ENCODE assay signal across 27 cellular contexts in genomic region chr2:226659416-226659815, GRCh38.
DNase-seq lines count a peak whose midpoint lies in the region; TF ChIP-seq lines count a peak whose summit lies in the region.
"Had no signal": no experiment of that assay in that cellular context is flagged by ENCODE, and none has a peak within 500 bp of the region (broad histone marks: within the 10 kb centered on the region; RNA-seq: fewer than 3 reads in every experiment).

No MANE protein-coding gene starts in this region.

- CTCF ChIA-PET in MCF 10A (lab: Yijun Ruan, JAX) (no interaction called here), OCI-LY7 (lab: Charles Lee; ENCODE audit: unreplicated experiment) (no interaction called here)

- H3K27me3 Mint-ChIP-seq in MCF 10A (ENCODE audit: insufficient read depth, unreplicated experiment) (no peaks in the 10 kb centered on the region), chondrocyte (ENCODE audit: low read depth) (no peaks in the 10 kb centered on the region)
- H3K27me3 Mint-ChIP-seq: IgD-negative memory B cell had no signal

- H4K20me1 ChIP-seq in OCI-LY7 (ENCODE audit: insufficient read depth, low read length): no peaks in the 10 kb centered on the region

- TF ChIP-seq CTCF in breast epithelium (IDR thresholded peaks at IDR 0.05): no peak
- TF ChIP-seq CTCF in MCF 10A (IDR thresholded peaks at IDR 0.05; ENCODE audit: unreplicated experiment): no peak
- no peak for TF ChIP-seq CTCF in chondrocyte (IDR thresholded peaks at IDR 0.05)
- TF ChIP-seq CTCF in tibial artery (IDR thresholded peaks at IDR 0.05): no peak
- no peak for TF ChIP-seq CTCF in OCI-LY7 (conservative IDR thresholded peaks at IDR 0.05; ENCODE audit: low read length)

- H2AFZ ChIP-seq in mesenchymal stem cell (ENCODE audit: low read depth, low read length) (no peak overlapping the region), OCI-LY7 (ENCODE audit: low read length) (no peak overlapping the region)
- H2AFZ ChIP-seq: parathyroid adenoma had no signal

- no peak overlapping the region for H2BK5ac ChIP-seq in mesenchymal stem cell (ENCODE audit: low read depth, low read length, poor library complexity, severe bottlenecking)

- no peaks in the 10 kb centered on the region for H3K9me2 ChIP-seq in OCI-LY7 (ENCODE audit: insufficient read depth, low read length)

- peak overlapping the region; percentile 75 for H2BK120ac ChIP-seq in mesenchymal stem cell (ENCODE audit: low read depth, low read length)

- H3K27ac ChIP-seq in breast epithelium (peak overlapping the region; percentile 44 to 56), mesenchymal stem cell (ENCODE audit: low read length, poor library complexity, severe bottlenecking) (no peak overlapping the region), tibial artery (peak overlapping the region; percentile 59 to 66), OCI-LY7 (ENCODE audit: low read depth, low read length, poor library complexity, severe bottlenecking) (no peak overlapping the region)
- H3K27ac ChIP-seq: parathyroid adenoma, SK-N-MC had no signal

- no peaks in the 10 kb centered on the region for H3K79me2 ChIP-seq in OCI-LY7 (ENCODE audit: insufficient read depth, low read depth, low read length)
- H3K79me2 ChIP-seq: parathyroid adenoma had no signal

- POLR2A ChIA-PET in MCF 10A (lab: Yijun Ruan, JAX): interaction anchor here (0.6 to 0.7 kb wide), 2 partner anchors 136 to 209 kb away, joined by 3 read pairs; no protein-coding TSS in a partner anchor
- POLR2A ChIA-PET in OCI-LY7 (lab: Charles Lee): no interaction called here

- H3K9me3 Mint-ChIP-seq in MCF 10A (ENCODE audit: unreplicated experiment) (no peaks in the 10 kb centered on the region), chondrocyte (ENCODE audit: low read depth) (no peaks in the 10 kb centered on the region)
- H3K9me3 Mint-ChIP-seq: activated naive CD8-positive, alpha-beta T cell treated with anti-CD3 and anti-CD28 coated beads for 36 hours; central memory CD8-positive, alpha-beta T cell; naive thymus-derived CD8-positive, alpha-beta T cell had no signal

- peak overlapping the region; percentile 95 to 97 for H2BK12ac ChIP-seq in mesenchymal stem cell (ENCODE audit: low read length in 2 of 2)

- H2BK15ac ChIP-seq in mesenchymal stem cell (ENCODE audit: low read depth, poor library complexity, severe bottlenecking): no peak overlapping the region

- H3K9ac ChIP-seq in mesenchymal stem cell (ENCODE audit: low read length): no peak overlapping the region
- H3K9ac ChIP-seq: parathyroid adenoma had no signal

- H3K14ac ChIP-seq in mesenchymal stem cell (ENCODE audit: low read length in 2 of 2): no peak overlapping the region

- TF ChIP-seq POLR2A in breast epithelium (IDR thresholded peaks at IDR 0.05): no peak

- H4K8ac ChIP-seq in mesenchymal stem cell (ENCODE audit: low read length): peak overlapping the region; percentile 16

- intact Hi-C loops in breast epithelium (cut with DNase I; ENCODE audit: low total_unique reads): no loop called here
- intact Hi-C loops in MCF 10A (cut with micrococcal nuclease): no loop called here
- intact Hi-C loops in tibial artery (cut with DNase I; ENCODE audit: low total_unique reads): no loop called here
- intact Hi-C loops in OCI-LY7 (cut with micrococcal nuclease; ENCODE audit: unreplicated experiment): no loop called here

- H3K36me3 Mint-ChIP-seq in MCF 10A (ENCODE audit: insufficient read depth, unreplicated experiment) (no peaks in the 10 kb centered on the region), chondrocyte (ENCODE audit: low read depth) (no peaks in the 10 kb centered on the region)
- H3K36me3 Mint-ChIP-seq: activated naive CD8-positive, alpha-beta T cell treated with anti-CD3 and anti-CD28 coated beads for 36 hours; IgD-negative memory B cell; immature natural killer cell; naive thymus-derived CD8-positive, alpha-beta T cell had no signal

- H3K4me3 ChIP-seq in breast epithelium: no peak overlapping the region
- H3K4me3 ChIP-seq in mesenchymal stem cell (ENCODE audit: insufficient read depth in 1 of 2, low read depth in 1 of 2, low read length in 2 of 2): no peak overlapping the region
- no peak overlapping the region for H3K4me3 ChIP-seq in tibial artery
- H3K4me3 ChIP-seq in OCI-LY7 (ENCODE audit: low read depth, low read length, poor library complexity, severe bottlenecking): no peak overlapping the region
- H3K4me3 ChIP-seq: sigmoid colon, SK-N-MC had no signal

- H3K9me3 ChIP-seq in breast epithelium (no peaks in the 10 kb centered on the region), mesenchymal stem cell (ENCODE audit: control insufficient read depth, low read length) (no peaks in the 10 kb centered on the region), tibial artery (no peaks in the 10 kb centered on the region), OCI-LY7 (ENCODE audit: low read length) (no peaks in the 10 kb centered on the region)
- H3K9me3 ChIP-seq: sigmoid colon had no signal

- no peak overlapping the region for H3K23ac ChIP-seq in mesenchymal stem cell (ENCODE audit: low read length in 2 of 2)

- H3K4me1 ChIP-seq in breast epithelium: peaks cover 0 to 6% of the 10 kb centered on the region in 2 donors
- H3K4me1 ChIP-seq in mesenchymal stem cell (ENCODE audit: control insufficient read depth, insufficient read depth, low read depth, low read length): peaks cover 13% of the 10 kb centered on the region
- H3K4me1 ChIP-seq in tibial artery: peaks cover 0 to 67% (median 36%) of the 10 kb centered on the region in 4 donors
- H3K4me1 ChIP-seq in OCI-LY7 (ENCODE audit: insufficient read depth, low read length, poor library complexity, severe bottlenecking): no peaks in the 10 kb centered on the region

- H3K4me3 Mint-ChIP-seq in MCF 10A (ENCODE audit: unreplicated experiment): no peak overlapping the region
- H3K4me3 Mint-ChIP-seq in chondrocyte (ENCODE audit: unreplicated experiment): no peak overlapping the region
- H3K4me3 Mint-ChIP-seq: activated naive CD8-positive, alpha-beta T cell treated with anti-CD3 and anti-CD28 coated beads for 36 hours; central memory CD8-positive, alpha-beta T cell; IgD-negative memory B cell; immature natural killer cell; naive thymus-derived CD8-positive, alpha-beta T cell had no signal

- H3K4me1 Mint-ChIP-seq in MCF 10A (ENCODE audit: insufficient read depth, unreplicated experiment): peaks cover 38% of the 10 kb centered on the region
- peaks cover 47% of the 10 kb centered on the region for H3K4me1 Mint-ChIP-seq in chondrocyte (ENCODE audit: low read depth)
- H3K4me1 Mint-ChIP-seq: activated naive CD8-positive, alpha-beta T cell treated with anti-CD3 and anti-CD28 coated beads for 36 hours; central memory CD8-positive, alpha-beta T cell; IgD-negative memory B cell; immature natural killer cell had no signal

- no peaks in the 10 kb centered on the region for H3K27me3 ChIP-seq in breast epithelium
- H3K27me3 ChIP-seq in mesenchymal stem cell (ENCODE audit: control insufficient read depth in 1 of 2, insufficient read depth in 1 of 2, low read length in 2 of 2): no peaks in the 10 kb centered on the region
- no peaks in the 10 kb centered on the region for H3K27me3 ChIP-seq in tibial artery
- H3K27me3 ChIP-seq: sigmoid colon had no signal

- no peak overlapping the region for H3K4me2 ChIP-seq in mesenchymal stem cell (ENCODE audit: low read length, poor library complexity, severe bottlenecking)
- no peak overlapping the region for H3K4me2 ChIP-seq in OCI-LY7 (ENCODE audit: low read length)

- no TSS peak for BruUV-seq in MCF 10A (replicated peaks; lab: Mats Ljungman, UMichigan)
- no TSS peak for BruUV-seq in OCI-LY7 (replicated peaks; lab: Mats Ljungman, UMichigan)

- peaks cover 2% of the 10 kb centered on the region for H3K79me1 ChIP-seq in mesenchymal stem cell (replicated peaks; ENCODE audit: low read length, poor library complexity, severe bottlenecking)

- DNase-seq in breast epithelium (ENCODE audit: low spot score in 2 of 2) (no peak), MCF 10A (ENCODE audit: unreplicated experiment) (no peak), chondrocyte (ENCODE audit: low spot score) (no peak), mesenchymal stem cell (no peak), tibial artery (no peak), NCI-H446 (lab: John Stamatoyannopoulos, UW) (no peak), OCI-LY7 (ENCODE audit: low spot score) (no peak), NCI-H82 (lab: John Stamatoyannopoulos, UW) (no peak)
- DNase-seq: 8988T; activated effector memory CD4-positive, alpha-beta T cell treated with Interleukin-2 at 50 U/mL for 16 hours; activated naive CD8-positive, alpha-beta T cell treated with anti-CD3 and anti-CD28 coated beads for 36 hours; activated T-cell treated with anti-CD3 and anti-CD28 coated beads for 4 hours; DMS153; hypothalamus; immature natural killer cell; naive thymus-derived CD8-positive, alpha-beta T cell; NCI-H1092 treated with DMSO at 0.1 percent for 48 hours; NCI-H187 treated with DMSO at 0.1 percent for 48 hours; NCI-H2227 treated with DMSO at 0.1 percent for 48 hours; NCI-H69; sigmoid colon; stimulated activated CD4-positive, alpha-beta T cell treated with anti-CD3 and anti-CD28 coated beads, Interleukin-15, amount 100 ng/mL, for 24 hours; stimulated activated naive CD4-positive, alpha-beta T cell had no signal

- H4K91ac ChIP-seq in mesenchymal stem cell (ENCODE audit: low read length): peak overlapping the region; percentile 96

- H3K36me3 ChIP-seq in breast epithelium: no peaks in the 10 kb centered on the region
- H3K36me3 ChIP-seq in mesenchymal stem cell (ENCODE audit: control insufficient read depth in 1 of 2, insufficient read depth in 2 of 2, low read depth in 1 of 2, low read length in 2 of 2): no peaks in the 10 kb centered on the region
- no peaks in the 10 kb centered on the region for H3K36me3 ChIP-seq in tibial artery
- no peaks in the 10 kb centered on the region for H3K36me3 ChIP-seq in OCI-LY7 (ENCODE audit: insufficient read depth, low read length)
- H3K36me3 ChIP-seq: sigmoid colon had no signal

- peak overlapping the region; percentile 74 to 86 for H3K18ac ChIP-seq in mesenchymal stem cell (ENCODE audit: low read depth in 1 of 2, low read length in 2 of 2)

- WGBS in mesenchymal stem cell: 94% methylated on average over 6 of the region's 6 CpGs

- H3K27ac Mint-ChIP-seq in MCF 10A (ENCODE audit: low read depth, unreplicated experiment): no peak overlapping the region
- peak overlapping the region; percentile 1 for H3K27ac Mint-ChIP-seq in chondrocyte (ENCODE audit: unreplicated experiment)
- H3K27ac Mint-ChIP-seq: activated naive CD8-positive, alpha-beta T cell treated with anti-CD3 and anti-CD28 coated beads for 36 hours; IgD-negative memory B cell; immature natural killer cell; naive thymus-derived CD8-positive, alpha-beta T cell had no signal

- peak overlapping the region; percentile 37 for H2AK5ac ChIP-seq in mesenchymal stem cell (ENCODE audit: low read length, severe bottlenecking)

- H3K4ac ChIP-seq in mesenchymal stem cell (ENCODE audit: low read depth in 1 of 2, low read length in 2 of 2): peak overlapping the region; percentile 49 to 88

Comparison
In these comparisons a context has a peak if more than half of its experiments do, and no peak if none do; other contexts are left out.
1. H3K27ac ChIP-seq: peak in breast epithelium (2 of 2) and tibial artery (2 of 2); none in mesenchymal stem cell (single experiment) and OCI-LY7 (single experiment).